9 cellular contexts compared by ENCODE assay signal in the genomic region with DNA sequence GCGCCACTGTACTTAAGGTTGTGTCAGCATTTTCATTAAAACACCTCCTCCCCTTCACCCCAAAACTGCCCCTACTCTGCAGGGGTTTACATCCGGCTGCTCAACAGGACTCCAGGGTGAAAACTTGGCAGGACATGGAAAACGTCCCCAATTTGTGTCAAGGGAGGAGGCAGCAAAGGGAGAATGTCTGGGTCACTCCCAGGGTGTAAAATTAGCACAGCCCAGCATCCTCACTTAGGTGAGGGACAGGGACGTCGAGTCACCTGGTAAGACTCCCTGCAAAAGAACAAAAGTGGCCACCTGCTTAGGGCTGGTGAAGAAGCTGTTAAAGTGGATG.
A peak's percentile ranks its signal among the peaks of the same experiment; 100 is the strongest.
DNase-seq lines count a peak whose midpoint lies in the region; ATAC-seq and TF ChIP-seq lines count a peak whose summit lies in the region.
"Had no signal": no experiment of that assay in that cellular context is flagged by ENCODE, and none has a peak within 500 bp of the region (broad histone marks: within the 10 kb centered on the region; RNA-seq: fewer than 3 reads in every experiment).

No MANE protein-coding gene starts in this region.

- no peaks in the 10 kb centered on the region for H4K20me1 ChIP-seq in mammary epithelial cell (ENCODE audit: insufficient read depth, low read length)

- peaks cover 0 to 100% (median 78%) of the 10 kb centered on the region in 4 donors for H3K4me1 Mint-ChIP-seq in naive thymus-derived CD8-positive, alpha-beta T cell

- H3K27ac ChIP-seq in A673 (ENCODE audit: low read depth, low read length, poor library complexity, severe bottlenecking) = peak overlapping the region; percentile 33
- H3K27ac ChIP-seq in HEK293 (ENCODE audit: extremely low read depth, low read depth, low read length) = peak overlapping the region; percentile 54; the same call in 1 of the 2 replicates
- no peak overlapping the region for H3K27ac ChIP-seq in mammary epithelial cell (ENCODE audit: insufficient read depth, low read depth, low read length)

- intact Hi-C loops in A673 (cut with micrococcal nuclease; ENCODE audit: unreplicated experiment) (no loop called here), mammary epithelial cell (cut with micrococcal nuclease) (loop anchor here (10.0 kb wide), 1 partner anchor 634 kb away; no protein-coding TSS in a partner anchor)

- no peaks in the 10 kb centered on the region for H3K9me3 Mint-ChIP-seq in naive thymus-derived CD8-positive, alpha-beta T cell

- H3K9ac ChIP-seq in mammary epithelial cell (ENCODE audit: insufficient read depth, low read length) = no peak overlapping the region

- H3K9me3 ChIP-seq in A673 (ENCODE audit: low read depth, low read length, poor library complexity, severe bottlenecking) (no peaks in the 10 kb centered on the region), HEK293 (ENCODE audit: control insufficient read depth, insufficient read depth, low read depth, low read length) (no peaks in the 10 kb centered on the region), mammary epithelial cell (replicated peaks; ENCODE audit: insufficient read depth, low read length) (no peaks in the 10 kb centered on the region)

- dilution Hi-C loops in mammary epithelial cell (cut with HindIII; ENCODE audit: low sequenced_read_pairs) = no loop called here

- H3K36me3 ChIP-seq in A673 (ENCODE audit: insufficient read depth, low read length, poor library complexity, severe bottlenecking) (peaks cover 2% of the 10 kb centered on the region), HEK293 (ENCODE audit: control insufficient read depth in 2 of 2, insufficient read depth in 1 of 2, low read length in 2 of 2) (peaks cover 0 to 13% of the 10 kb centered on the region in 2 experiments; a peak in 1 of 3 replicates), mammary epithelial cell (ENCODE audit: insufficient read depth, low read length) (peaks cover 22% of the 10 kb centered on the region)

- H3K27me3 Mint-ChIP-seq in naive thymus-derived CD8-positive, alpha-beta T cell = no peaks in the 10 kb centered on the region

- H3K4me3 ChIP-seq in A673 (ENCODE audit: low read depth, low read length, poor library complexity, severe bottlenecking) (no peak overlapping the region), HEK293 (ENCODE audit: low read depth, low read length) (no peak overlapping the region), mammary epithelial cell (replicated peaks in 1 of 3; ENCODE audit: insufficient read depth in 1 of 3, low read depth in 2 of 3, low read length in 3 of 3) (no peak overlapping the region)

- peak overlapping the region; percentile 0 for H3K4me2 ChIP-seq in mammary epithelial cell (ENCODE audit: insufficient read depth, low read depth, low read length)

- CTCF ChIA-PET in A673 (lab: Charles Lee) (no interaction called here), HEK293 (lab: Yijun Ruan, JAX) (interaction anchor here (0.8 kb wide), 1 partner anchor 10 kb away, joined by 3 read pairs; no protein-coding TSS in a partner anchor), mammary epithelial cell (lab: Charles Lee; ENCODE audit: low non-redundant PET) (no interaction called here)

- WGBS in mammary epithelial cell (ENCODE audit: low coverage, missing lambda C conversion rate) = 66% methylated on average over 4 of the region's 5 CpGs

- no peaks in the 10 kb centered on the region for H3K27me3 ChIP-seq in A673 (replicated peaks; ENCODE audit: insufficient read depth, low read depth, low read length, poor library complexity)
- no peaks in the 10 kb centered on the region for H3K27me3 ChIP-seq in mammary epithelial cell (ENCODE audit: insufficient read depth, low read length)

- H3K27ac Mint-ChIP-seq in naive thymus-derived CD8-positive, alpha-beta T cell = peak overlapping the region in 9 of 10 donors; percentile 89 to 98 (median 93)

- peaks cover 0 to 92% (median 20%) of the 10 kb centered on the region in 3 donors for H3K36me3 Mint-ChIP-seq in naive thymus-derived CD8-positive, alpha-beta T cell

- H3K4me3 Mint-ChIP-seq in naive thymus-derived CD8-positive, alpha-beta T cell = peak overlapping the region; percentile 20 to 78 (median 72)

- POLR2A ChIA-PET in A673 (lab: Charles Lee; ENCODE audit: low non-redundant PET) (no interaction called here), HEK293 (lab: Yijun Ruan, JAX) (no interaction called here)
- POLR2A ChIA-PET in naive thymus-derived CD8-positive, alpha-beta T cell (lab: Charles Lee) = interaction anchor here (0.8 to 4.3 kb wide), 3 partner anchors 9 to 12 kb away, joined by 3 to 24 read pairs (median 7); no protein-coding TSS in a partner anchor

- BruUV-seq in A673 (replicated peaks; lab: Mats Ljungman, UMichigan) (no TSS peak), mammary epithelial cell (replicated peaks; lab: Mats Ljungman, UMichigan) (no TSS peak)

- TF ChIP-seq CTCF in A673 (conservative IDR thresholded peaks at IDR 0.05; ENCODE audit: low read depth, low read length) = no peak
- no peak for TF ChIP-seq CTCF in HEK293 (tag by site-specific recombination; IDR thresholded peaks at IDR 0.05)
- no peak for TF ChIP-seq CTCF in mammary epithelial cell (conservative IDR thresholded peaks at IDR 0.05 in 1 of 2, IDR thresholded peaks at IDR 0.05 in 1 of 2; ENCODE audit: extremely low read depth in 1 of 2, insufficient read depth in 1 of 2, low read depth in 1 of 2, low read length in 2 of 2)

- DNase-seq in A673 (ENCODE audit: low spot score) (no peak), mammary epithelial cell (no peak)
- DNase-seq in naive thymus-derived CD8-positive, alpha-beta T cell = no peak
- no peak for DNase-seq in activated effector memory CD4-positive, alpha-beta T cell treated with anti-CD3 and anti-CD28 coated beads, Interleukin-2, amount 50 U/mL, for 16 hours
- DNase-seq: NCI-H82 had no signal

- in situ Hi-C loops in mammary epithelial cell (cut with MboI; ENCODE audit: low sequenced_read_pairs in 2 of 2) = loop anchor here in 1 of 2 donors (25.0 kb wide), 1 partner anchor 536 kb away; a partner anchor contains a TSS

- ATAC-seq in naive thymus-derived CD8-positive, alpha-beta T cell = no peak
- ATAC-seq in HG02588 (IDR thresholded peaks at IDR 0.05; ENCODE audit: unreplicated experiment) (no peak), GM19467 (IDR thresholded peaks at IDR 0.05; ENCODE audit: unreplicated experiment) (no peak), HG02759 (IDR thresholded peaks at IDR 0.05; ENCODE audit: unreplicated experiment) (no peak)

- no peak overlapping the region for H2AFZ ChIP-seq in mammary epithelial cell (ENCODE audit: low read depth, low read length)

- H3K4me1 ChIP-seq in A673 (ENCODE audit: insufficient read depth, low read length, poor library complexity, severe bottlenecking) = peaks cover 57% of the 10 kb centered on the region
- H3K4me1 ChIP-seq in HEK293 (ENCODE audit: control insufficient read depth, insufficient read depth, low read length) = peaks cover 17% of the 10 kb centered on the region; the same call in 1 of the 2 replicates
- peaks cover 40% of the 10 kb centered on the region for H3K4me1 ChIP-seq in mammary epithelial cell (ENCODE audit: insufficient read depth, low read length)

- peaks cover 93% of the 10 kb centered on the region for H3K79me2 ChIP-seq in mammary epithelial cell (ENCODE audit: insufficient read depth, low read length)

TF ChIP-seq in HEK293, 187 proteins besides CTCF, POLR2A, EP300 and RAD21:
- TF ChIP-seq ZIC2 (tag by site-specific recombination; IDR thresholded peaks at IDR 0.05) (0 out of 2 replicates have a peak, but pooled peaks have one; percentile 35), ZNF221 (tag by site-specific recombination; IDR thresholded peaks at IDR 0.05; ENCODE audit: borderline replicate concordance) (no peak), ZNF341 (tag by site-specific recombination; IDR thresholded peaks at IDR 0.05; ENCODE audit: low read depth) (peak; percentile 69), WT1 (tag by site-specific recombination; IDR thresholded peaks at IDR 0.05) (peak; percentile 75)
